ENCODE assay signal across 12 cellular contexts in the genomic region with DNA sequence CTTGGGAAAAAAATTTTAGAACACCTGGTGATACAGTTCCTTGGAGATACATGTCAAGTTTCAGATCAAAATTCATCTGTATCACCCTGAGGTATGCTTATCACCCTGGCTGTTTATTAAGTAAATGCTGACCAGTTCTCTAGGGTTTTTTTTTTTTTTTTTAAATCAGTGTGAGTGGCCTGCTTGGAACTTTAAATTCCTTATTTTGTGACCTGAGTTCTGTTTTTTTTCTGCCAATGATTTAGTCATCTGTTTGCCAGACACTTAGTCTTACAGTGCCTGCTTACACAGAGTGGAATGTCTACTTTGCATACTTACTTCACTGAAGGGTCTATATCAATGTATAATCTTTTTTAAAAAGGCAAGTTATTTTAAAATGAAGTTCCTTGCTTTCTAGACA. TPM values are rescaled to one million over a fixed set of nuclear protein-coding genes. Genes with fewer than 3 reads are reported as not detected.
DNase-seq lines count a peak whose midpoint lies in the region; ATAC-seq and TF ChIP-seq lines count a peak whose summit lies in the region.
"Had no signal": no experiment of that assay in that cellular context is flagged by ENCODE, and none has a peak within 500 bp of the region (broad histone marks: within the 10 kb centered on the region; RNA-seq: fewer than 3 reads in every experiment).

No MANE protein-coding gene starts in this region.

- peaks cover 13% of the 10 kb centered on the region for H3K4me1 Mint-ChIP-seq in glutamatergic neuron (ENCODE audit: low read depth, unreplicated experiment)

- intact Hi-C loops in PC-3 (cut with micrococcal nuclease), result loop anchor here (5.0 kb wide), 2 partner anchors 53 to 162 kb away; no protein-coding TSS in a partner anchor
- intact Hi-C loops in gastrocnemius medialis (cut with DNase I; ENCODE audit: low total_unique reads), result no loop called here

- no peaks in the 10 kb centered on the region for H3K36me3 ChIP-seq in PC-3 (ENCODE audit: low read depth, low read length)
- no peaks in the 10 kb centered on the region for H3K36me3 ChIP-seq in gastrocnemius medialis
- H3K36me3 ChIP-seq: thoracic aorta had no signal

- H3K79me2 ChIP-seq in PC-3 (ENCODE audit: low read length), result peaks cover 66% of the 10 kb centered on the region

- H3F3A ChIP-seq in PC-3 (ENCODE audit: low read length, unreplicated experiment), result peaks cover 6% of the 10 kb centered on the region

- H3K27ac Mint-ChIP-seq in glutamatergic neuron (ENCODE audit: unreplicated experiment), result peak overlapping the region; percentile 91

- H3K27me3 Mint-ChIP-seq in glutamatergic neuron (ENCODE audit: unreplicated experiment), result peaks cover 10% of the 10 kb centered on the region

- peaks cover 10% of the 10 kb centered on the region for H3K9me3 Mint-ChIP-seq in glutamatergic neuron (ENCODE audit: unreplicated experiment)

- H3K27ac ChIP-seq in PC-3 (ENCODE audit: low read length), result peak overlapping the region; percentile 15; the same call in 1 of the 2 replicates
- H3K27ac ChIP-seq in gastrocnemius medialis, result peak overlapping the region in 3 of 4 donors; percentile 57 to 70 (median 66)
- H3K27ac ChIP-seq: thoracic aorta had no signal

- no peaks in the 10 kb centered on the region for H3K27me3 ChIP-seq in PC-3 (ENCODE audit: low read length)
- H3K27me3 ChIP-seq in gastrocnemius medialis, result no peaks in the 10 kb centered on the region

- POLR2A ChIA-PET in PC-3 (lab: Charles Lee; ENCODE audit: unreplicated experiment), result no interaction called here

- H3K4me3 ChIP-seq in PC-3 (ENCODE audit: low read length) (peak overlapping the region; percentile 88), gastrocnemius medialis (peak overlapping the region in 3 of 4 donors; percentile 60 to 68 (median 64))

- in situ Hi-C loops in gastrocnemius medialis (cut with MboI; ENCODE audit: low sequenced_read_pairs in 4 of 4), result no loop called here

- peaks cover 12% of the 10 kb centered on the region; the same call in 1 of the 2 replicates for H4K20me1 ChIP-seq in PC-3 (ENCODE audit: low read length)

- no peak for TF ChIP-seq POLR2A in gastrocnemius medialis (IDR thresholded peaks at IDR 0.05)

- H3K9me3 ChIP-seq in PC-3 (ENCODE audit: low read length) (no peaks in the 10 kb centered on the region), gastrocnemius medialis (no peaks in the 10 kb centered on the region)
- H3K9me3 ChIP-seq: thoracic aorta had no signal

- BruUV-seq in PC-3 (replicated peaks; lab: Mats Ljungman, UMichigan), result no TSS peak

- ATAC-seq in PC-3 (peak; percentile 39), gastrocnemius medialis (no peak), GM21515 (IDR thresholded peaks at IDR 0.05; ENCODE audit: unreplicated experiment) (no peak)

- H2AFZ ChIP-seq in PC-3 (ENCODE audit: low read length), result no peak overlapping the region; the same call in 1 of the 2 replicates

- H3K36me3 Mint-ChIP-seq in glutamatergic neuron (ENCODE audit: unreplicated experiment), result no peaks in the 10 kb centered on the region

- H3K4me2 ChIP-seq in PC-3 (ENCODE audit: low read length), result peak overlapping the region; percentile 89

- TF ChIP-seq CTCF in PC-3 (conservative IDR thresholded peaks at IDR 0.05; ENCODE audit: low read depth, low read length) (no peak), glutamatergic neuron (IDR thresholded peaks at IDR 0.05; ENCODE audit: partially characterized antibody, unreplicated experiment) (no peak), gastrocnemius medialis (IDR thresholded peaks at IDR 0.05 in 4 of 5, conservative IDR thresholded peaks at IDR 0.05 in 1 of 5) (no peak)

- H3K9me2 ChIP-seq in PC-3 (replicated peaks; ENCODE audit: low read length), result no peaks in the 10 kb centered on the region

- DNase-seq in ELR (ENCODE audit: low read depth) (peak; percentile 36), PC-3 (peak; percentile 63), glutamatergic neuron (no peak), gastrocnemius medialis (no peak), NCI-H1436 (lab: John Stamatoyannopoulos, UW) (no peak), Kasumi-1 (lab: John Stamatoyannopoulos, UW) (no peak), GM19238 (ENCODE audit: insufficient read length, low spot score) (no peak)
- DNase-seq: NCI-H1436 treated with DMSO at 0.1 percent for 48 hours; SIG-M5; stimulated activated CD4-positive, alpha-beta T cell treated with anti-CD3 and anti-CD28 coated beads, Interleukin-12 subunit alpha, Interleukin-12 subunit beta, amount 100 ng/mL, for 4 hours had no signal

- peak overlapping the region; percentile 90 for H3K4me3 Mint-ChIP-seq in glutamatergic neuron (ENCODE audit: unreplicated experiment)

- peak overlapping the region; percentile 67; the same call in 1 of the 2 replicates for H3K9ac ChIP-seq in PC-3 (ENCODE audit: low read length)

- H3K4me1 ChIP-seq in PC-3 (ENCODE audit: insufficient read depth, low read length) (peaks cover 28% of the 10 kb centered on the region), gastrocnemius medialis (peaks cover 0 to 9% of the 10 kb centered on the region in 2 donors)

- CTCF ChIA-PET in PC-3 (lab: Charles Lee), result no interaction called here

RNA-seq across cellular contexts. Expression of a gene that starts 1.8 kb away (rescaled TPM):
- 27.6 and 34.9 TPM in 2 replicates for total RNA-seq in PC-3 (2014; rRNA removed)
- total RNA-seq in glutamatergic neuron (ENCODE audit: unreplicated experiment), result 81.1 TPM
- 1 to 10 TPM; 2.8 to 8.3 (median 6.9) TPM for total RNA-seq in gastrocnemius medialis

RNA-seq across cellular contexts. Expression of a gene that starts 49.4 kb away (rescaled TPM):
- 72.2 and 140 TPM in 2 replicates for total RNA-seq in PC-3 (2014; rRNA removed)
- total RNA-seq in glutamatergic neuron (ENCODE audit: unreplicated experiment), result not detected
- 1 to 10 TPM in 1 of 4 donors, not detected in 3; 1.4 TPM for total RNA-seq in gastrocnemius medialis

Comparison
In these comparisons a context has a peak if more than half of its experiments do, and no peak if none do; other contexts are left out.
1. DNase-seq: peak in ELR (single experiment) and PC-3 (single experiment); none in glutamatergic neuron (single experiment), gastrocnemius medialis (0 of 2), NCI-H1436 (single experiment), Kasumi-1 (0 of 2) and GM19238 (single experiment).
2. RNA of a gene that starts 49.4 kb away (total RNA-seq): 72.2 to 140 TPM in PC-3; not detected in glutamatergic neuron (single experiment) and 1.4 TPM in gastrocnemius medialis; every median in the first group is over 10 times any median in the second.